Comparison of ENCODE assay signal across 21 cellular contexts in genomic region chr7:14894826-14895225, GRCh38. TPM values are rescaled to one million over a fixed set of nuclear protein-coding genes. Genes with fewer than 3 reads are reported as not detected.
"Had no signal": no experiment of that assay in that cellular context is flagged by ENCODE, and none has a peak within 500 bp of the region (broad histone marks: within the 10 kb centered on the region; RNA-seq: fewer than 3 reads in every experiment).

No MANE protein-coding gene starts in this region.

- H3K27ac Mint-ChIP-seq: activated CD4-positive, alpha-beta T cell treated with anti-CD3 and anti-CD28 coated beads, Interleukin-2, amount 10 ng/mL, durations not matched to agents 24 days and 14 days; activated CD8-positive, alpha-beta T cell treated with anti-CD3 and anti-CD28 coated beads for 36 hours; activated naive CD4-positive, alpha-beta T cell treated with anti-CD3 and anti-CD28 coated beads for 36 hours; nephron progenitor cell had no signal

- H3K4me1 Mint-ChIP-seq: activated CD4-positive, alpha-beta T cell treated with anti-CD3 and anti-CD28 coated beads, Interleukin-2, amount 10 ng/mL, durations not matched to agents 24 days and 14 days; nephron progenitor cell had no signal

- H3K4me3 Mint-ChIP-seq: activated CD4-positive, alpha-beta T cell treated with anti-CD3 and anti-CD28 coated beads, Interleukin-2, amount 10 ng/mL, durations not matched to agents 24 days and 14 days; activated CD8-positive, alpha-beta T cell treated with anti-CD3 and anti-CD28 coated beads for 36 hours; activated naive CD4-positive, alpha-beta T cell treated with anti-CD3 and anti-CD28 coated beads for 36 hours; nephron progenitor cell had no signal

- H3K4me3 ChIP-seq: body of pancreas, gastroesophageal sphincter, heart left ventricle, left lung had no signal

- ATAC-seq: activated CD8-positive, alpha-beta T cell treated with anti-CD3 and anti-CD28 coated beads for 36 hours; body of pancreas; esophagus mucosa; gastroesophageal sphincter; heart left ventricle; left lung had no signal

- H3K36me3 ChIP-seq: gastroesophageal sphincter, heart left ventricle, left lung had no signal

- H3K9me3 Mint-ChIP-seq: activated CD4-positive, alpha-beta T cell treated with anti-CD3 and anti-CD28 coated beads, Interleukin-2, amount 10 ng/mL, durations not matched to agents 24 days and 14 days; nephron progenitor cell had no signal

- H3K27me3 ChIP-seq: gastroesophageal sphincter, heart left ventricle, left lung had no signal

- DNase-seq: activated CD4-positive, alpha-beta T cell treated with anti-CD3 and anti-CD28 coated beads, Interleukin-2, amount 10 ng/mL, durations not matched to agents 24 days and 14 days; activated CD8-positive, alpha-beta T cell treated with anti-CD3 and anti-CD28 coated beads for 36 hours; activated naive CD4-positive, alpha-beta T cell treated with anti-CD3 and anti-CD28 coated beads for 36 hours; activated T-cell treated with anti-CD3 and anti-CD28 coated beads, Interleukin-2, amount 50 U/mL, for 1 hour; body of pancreas; caudate nucleus; heart left ventricle; left lung; nephron progenitor cell; nucleus accumbens; retina; stimulated activated CD4-positive, alpha-beta T cell treated with anti-CD3 and anti-CD28 coated beads, Interleukin-12 subunit alpha, Interleukin-12 subunit beta, amount 100 ng/mL, for 4 hours; stimulated activated CD4-positive, alpha-beta T cell treated with anti-CD3 and anti-CD28 coated beads, Interleukin-1b, Interleukin-23, amount 100 ng/mL, for 48 hours; stimulated activated CD8-positive, alpha-beta memory T cell treated with anti-CD3 and anti-CD28 coated beads, Interleukin-4, amount 100 ng/mL, for 48 hours; stimulated activated naive CD4-positive, alpha-beta T cell; T-helper 9 cell had no signal

- FAIRE-seq: colon had no signal

- H3K27me3 Mint-ChIP-seq: activated CD4-positive, alpha-beta T cell treated with anti-CD3 and anti-CD28 coated beads, Interleukin-2, amount 10 ng/mL, durations not matched to agents 24 days and 14 days; activated CD8-positive, alpha-beta T cell treated with anti-CD3 and anti-CD28 coated beads for 36 hours had no signal

RNA-seq across cellular contexts. Expression of gene DGKB, which starts 7.7 kb away (rescaled TPM):
- total RNA-seq: activated CD4-positive, alpha-beta T cell treated with anti-CD3 and anti-CD28 coated beads, Interleukin-2, amount 10 ng/mL, durations not matched to agents 24 days and 14 days; activated CD8-positive, alpha-beta T cell treated with anti-CD3 and anti-CD28 coated beads for 36 hours; activated naive CD4-positive, alpha-beta T cell treated with anti-CD3 and anti-CD28 coated beads for 36 hours; kidney epithelial cell; lung microvascular endothelial cell had no signal
